In the genomic region with DNA sequence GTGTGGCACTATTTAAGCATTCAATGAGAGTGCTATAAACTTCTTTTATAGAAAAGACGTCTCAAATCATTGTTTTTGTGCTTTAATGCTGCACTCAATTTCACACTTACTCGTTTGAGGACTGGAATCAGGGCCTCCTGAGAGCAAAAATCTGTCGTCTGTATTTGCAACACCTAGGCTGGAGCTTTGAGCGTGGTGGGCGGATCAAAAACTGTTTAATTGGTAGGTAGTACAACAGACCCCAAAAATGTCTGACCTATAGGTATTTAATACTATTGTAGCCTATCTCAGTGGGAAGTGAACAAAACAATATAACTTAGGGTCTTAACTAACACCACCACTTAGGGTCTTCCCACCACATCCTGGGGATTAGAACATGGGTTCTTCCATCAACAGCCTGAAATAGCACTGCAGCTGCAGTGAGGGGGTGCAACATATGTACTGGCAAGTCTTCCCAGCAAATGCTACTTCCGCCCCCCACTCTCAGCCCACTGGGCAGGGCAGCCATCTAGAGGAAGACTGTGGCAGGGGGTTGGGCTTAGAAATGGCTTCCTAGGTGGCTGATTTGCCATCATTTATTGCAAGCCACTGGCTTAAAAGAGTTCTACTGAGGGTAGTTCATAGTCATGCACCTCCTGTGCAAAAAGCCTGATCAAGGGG, we compare ENCODE assay signal across 2 cellular contexts.
TF ChIP-seq lines count a peak whose summit lies in the region.

No MANE protein-coding gene starts in this region.

TF ChIP-seq in GM23338, 12 proteins besides CTCF, POLR2A, EP300 and RAD21 (continues in another document):
- no peak for TF ChIP-seq JUNB (IDR thresholded peaks at IDR 0.05; ENCODE audit: unreplicated experiment)
- no peak for TF ChIP-seq ETS1 (IDR thresholded peaks at IDR 0.05)
- no peak for TF ChIP-seq STAT1 (IDR thresholded peaks at IDR 0.05; ENCODE audit: unreplicated experiment)
- no peak for TF ChIP-seq ZNF462 (CRISPR knock-in tag; IDR thresholded peaks at IDR 0.05)
- TF ChIP-seq CREB1 (CRISPR knock-in tag; IDR thresholded peaks at IDR 0.05; ENCODE audit: low read depth), result no peak
- no peak for TF ChIP-seq EZH2 (IDR thresholded peaks at IDR 0.05; ENCODE audit: low read depth, unreplicated experiment)
- TF ChIP-seq REST (IDR thresholded peaks at IDR 0.05; ENCODE audit: unreplicated experiment), result no peak
- TF ChIP-seq NANOG (IDR thresholded peaks at IDR 0.05; ENCODE audit: borderline replicate concordance), result no peak

TF ChIP-seq in GM12878, 131 proteins besides CTCF, POLR2A, EP300 and RAD21:
- TF ChIP-seq PAX5 (IDR thresholded peaks at IDR 0.05; ENCODE audit: borderline replicate concordance, low read depth, low read length) (peak; percentile 21; the same call in 1 of the 2 replicates), CBX5 (IDR thresholded peaks at IDR 0.05; ENCODE audit: low read depth) (no peak), POLR2AphosphoS2 (IDR thresholded peaks at IDR 0.05; ENCODE audit: low read depth, low read length) (peak; percentile 74), POLR2AphosphoS5 (IDR thresholded peaks at IDR 0.05; ENCODE audit: low read length) (peak; percentile 37; the same call in 1 of the 2 replicates)
- TF ChIP-seq, protein P1, sequence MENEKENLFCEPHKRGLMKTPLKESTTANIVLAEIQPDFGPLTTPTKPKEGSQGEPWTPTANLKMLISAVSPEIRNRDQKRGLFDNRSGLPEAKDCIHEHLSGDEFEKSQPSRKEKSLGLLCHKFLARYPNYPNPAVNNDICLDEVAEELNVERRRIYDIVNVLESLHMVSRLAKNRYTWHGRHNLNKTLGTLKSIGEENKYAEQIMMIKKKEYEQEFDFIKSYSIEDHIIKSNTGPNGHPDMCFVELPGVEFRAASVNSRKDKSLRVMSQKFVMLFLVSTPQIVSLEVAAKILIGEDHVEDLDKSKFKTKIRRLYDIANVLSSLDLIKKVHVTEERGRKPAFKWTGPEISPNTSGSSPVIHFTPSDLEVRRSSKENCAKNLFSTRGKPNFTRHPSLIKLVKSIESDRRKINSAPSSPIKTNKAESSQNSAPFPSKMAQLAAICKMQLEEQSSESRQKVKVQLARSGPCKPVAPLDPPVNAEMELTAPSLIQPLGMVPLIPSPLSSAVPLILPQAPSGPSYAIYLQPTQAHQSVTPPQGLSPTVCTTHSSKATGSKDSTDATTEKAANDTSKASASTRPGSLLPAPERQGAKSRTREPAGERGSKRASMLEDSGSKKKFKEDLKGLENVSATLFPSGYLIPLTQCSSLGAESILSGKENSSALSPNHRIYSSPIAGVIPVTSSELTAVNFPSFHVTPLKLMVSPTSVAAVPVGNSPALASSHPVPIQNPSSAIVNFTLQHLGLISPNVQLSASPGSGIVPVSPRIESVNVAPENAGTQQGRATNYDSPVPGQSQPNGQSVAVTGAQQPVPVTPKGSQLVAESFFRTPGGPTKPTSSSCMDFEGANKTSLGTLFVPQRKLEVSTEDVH (IDR thresholded peaks at IDR 0.05; ENCODE audit: low read depth, partially characterized antibody), result peak; percentile 43
